Comparison of ENCODE assay signal across 8 cellular contexts in genomic region chr4:15004701-15005301, GRCh38. TPM values are rescaled to one million over a fixed set of nuclear protein-coding genes. Genes with fewer than 3 reads are reported as not detected.
DNase-seq lines count a peak whose midpoint lies in the region; ATAC-seq, FAIRE-seq and TF ChIP-seq lines count a peak whose summit lies in the region.

No MANE protein-coding gene starts in this region.

- ATAC-seq in HG03039 (IDR thresholded peaks at IDR 0.05; ENCODE audit: unreplicated experiment) (peak; percentile 10), psoas muscle (peak; percentile 16 to 55 (median 46)), HG03135 (IDR thresholded peaks at IDR 0.05; ENCODE audit: unreplicated experiment) (no peak)

- H3K9ac ChIP-seq in astrocyte (ENCODE audit: low read length) = peak overlapping the region; percentile 93

- peak overlapping the region; percentile 93 for H3K4me3 Mint-ChIP-seq in astrocyte (ENCODE audit: unreplicated experiment)

- H3K4me1 Mint-ChIP-seq in astrocyte (ENCODE audit: low read depth, unreplicated experiment) = peaks cover 14% of the 10 kb centered on the region

- peaks cover 2% of the 10 kb centered on the region for H3K36me3 Mint-ChIP-seq in astrocyte (ENCODE audit: low read depth, unreplicated experiment)

- H3K27ac ChIP-seq in astrocyte (ENCODE audit: low read depth, low read length) (peak overlapping the region; percentile 98), psoas muscle (peak overlapping the region; percentile 99)

- TF ChIP-seq CTCF in astrocyte (IDR thresholded peaks at IDR 0.05; ENCODE audit: insufficient read depth, low read depth, low read length) = no peak
- no peak for TF ChIP-seq CTCF in psoas muscle (IDR thresholded peaks at IDR 0.05)

- H3K9me3 ChIP-seq in astrocyte (ENCODE audit: insufficient read depth, low read depth, low read length) = no peaks in the 10 kb centered on the region
- H3K9me3 ChIP-seq in psoas muscle = no peaks in the 10 kb centered on the region

- peaks cover 60% of the 10 kb centered on the region for H3K79me2 ChIP-seq in astrocyte (ENCODE audit: insufficient read depth, low read length)

- peak overlapping the region; percentile 25 for H2AFZ ChIP-seq in astrocyte (ENCODE audit: low read depth, low read length)

- H3K4me1 ChIP-seq in astrocyte (ENCODE audit: insufficient read depth, low read length) = peaks cover 7% of the 10 kb centered on the region
- H3K4me1 ChIP-seq in psoas muscle = peaks cover 26% of the 10 kb centered on the region

- DNase-seq in Daoy (ENCODE audit: low read depth) (peak; percentile 74), T-helper 1 cell (peak; percentile 6 to 55 (median 32)), astrocyte (ENCODE audit: low read depth) (peak; percentile 60), hepatic stellate cell (ENCODE audit: low spot score) (peak; percentile 39), psoas muscle (peak; percentile 85 to 93), middle frontal gyrus (ENCODE audit: extremely low spot score, low spot score) (no peak)

- H3K9me3 Mint-ChIP-seq in astrocyte (ENCODE audit: unreplicated experiment) = peaks cover 2% of the 10 kb centered on the region

- WGBS in psoas muscle, 3 donors = 1% methylated on average over 34 to 46 of the region's 46 CpGs

- H3K4me3 ChIP-seq in astrocyte (ENCODE audit: insufficient read depth, low read depth, low read length) (peak overlapping the region; percentile 85), psoas muscle (peak overlapping the region; percentile 85)

- H3K27me3 Mint-ChIP-seq in astrocyte (ENCODE audit: low read depth, unreplicated experiment) = no peaks in the 10 kb centered on the region

- intact Hi-C loops in psoas muscle (cut with DNase I) = loop anchor here (5.0 to 10.0 kb wide), 4 partner anchors 148 to 652 kb away; partner anchors contain the start of gene FBXL5 (in 2 of the 2)

- peak overlapping the region; percentile 87 for H3K27ac Mint-ChIP-seq in astrocyte (ENCODE audit: unreplicated experiment)

- peak overlapping the region; percentile 85 for H3K4me2 ChIP-seq in astrocyte (ENCODE audit: low read length)

- H3K27me3 ChIP-seq in astrocyte (ENCODE audit: insufficient read depth, low read length) (no peaks in the 10 kb centered on the region), psoas muscle (ENCODE audit: insufficient read depth in 3 of 3, low read length in 2 of 3) (no peaks in the 10 kb centered on the region)

- H3K36me3 ChIP-seq in astrocyte (ENCODE audit: insufficient read depth, low read length) (peaks cover 19% of the 10 kb centered on the region), psoas muscle (ENCODE audit: insufficient read depth in 1 of 2, low read depth in 1 of 2) (peaks cover 0 to 25% of the 10 kb centered on the region in 2 donors)

- peaks cover 39% of the 10 kb centered on the region for H4K20me1 ChIP-seq in astrocyte (ENCODE audit: insufficient read depth, low read length)

- peak; percentile 20 for FAIRE-seq in astrocyte (lab: Jason Lieb, UNC)

RNA-seq across cellular contexts. Expression of gene CPEB2, which starts 2.5 kb away (rescaled TPM):
- 1.1 and 3.3 TPM in 2 replicates for total RNA-seq in Daoy (2014; rRNA removed; shearing (Covaris generic))
- total RNA-seq in astrocyte (46.8 and 47.3 TPM in 2 replicates), psoas muscle (10 to 100 TPM in 1 of 4 donors, 1 to 10 TPM in 3; 5.6 to 14.0 (median 8.5) TPM)
- 1 to 10 TPM; 2.5 to 6.0 (median 4.1) TPM for polyA plus RNA-seq in psoas muscle
